Comparison of ENCODE assay signal across 1 cellular context in the genomic region with DNA sequence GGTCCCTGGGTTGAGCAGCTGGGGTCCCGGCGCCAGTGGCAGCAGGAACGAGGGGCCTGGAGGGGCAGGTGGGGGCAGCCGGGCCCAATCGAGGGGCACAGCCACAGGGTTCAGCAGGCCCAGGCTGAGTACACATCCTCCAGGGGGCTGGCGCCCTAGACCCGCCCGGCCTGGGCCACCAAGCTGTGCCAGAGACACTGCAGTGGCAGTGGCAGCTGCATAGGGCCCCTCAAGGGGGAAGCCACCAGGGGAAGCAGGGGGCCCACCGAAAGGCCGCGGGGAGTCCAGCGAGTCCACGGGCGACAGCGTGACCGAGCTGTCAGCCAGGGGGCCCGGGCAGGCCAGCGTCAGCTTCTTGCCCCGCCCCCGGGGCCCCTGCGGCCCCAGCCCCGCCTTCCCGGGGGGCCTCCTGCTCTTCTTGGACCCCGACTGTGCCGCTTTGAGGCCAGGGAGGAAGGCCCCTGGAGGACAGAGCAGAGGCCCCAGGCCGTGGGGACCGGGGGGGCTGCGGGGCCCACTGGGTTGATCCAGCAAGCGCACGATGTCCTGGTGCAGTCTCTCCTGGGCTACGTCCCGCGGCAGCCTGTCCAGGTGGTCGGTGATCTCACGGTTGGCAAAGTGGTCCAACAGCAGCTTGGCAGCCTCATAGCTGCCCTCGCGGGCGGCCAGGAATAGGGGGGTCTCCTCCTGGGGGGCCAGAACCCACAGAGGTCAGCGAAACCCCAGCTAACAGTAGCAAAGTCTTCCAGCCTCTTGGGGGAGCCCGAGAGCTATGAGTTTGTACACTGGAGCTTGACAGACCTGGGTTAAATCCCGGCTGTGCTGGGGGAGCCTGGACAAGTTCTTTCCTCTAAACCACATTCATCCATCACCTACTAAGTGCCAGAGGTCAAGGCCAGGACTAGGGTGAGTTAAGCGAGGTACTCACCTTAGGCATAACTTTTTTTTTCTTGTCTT.
TF ChIP-seq lines count a peak whose summit lies in the region.

No MANE protein-coding gene starts in this region.

TF ChIP-seq in GM12878, 131 proteins besides CTCF, POLR2A, EP300 and RAD21:
- TF ChIP-seq SMC3 (IDR thresholded peaks at IDR 0.05; ENCODE audit: borderline replicate concordance, low read length) (peak; percentile 29; the same call in 1 of the 2 replicates), HCFC1 (IDR thresholded peaks at IDR 0.05; ENCODE audit: low read length) (no peak)
